In the genomic region with DNA sequence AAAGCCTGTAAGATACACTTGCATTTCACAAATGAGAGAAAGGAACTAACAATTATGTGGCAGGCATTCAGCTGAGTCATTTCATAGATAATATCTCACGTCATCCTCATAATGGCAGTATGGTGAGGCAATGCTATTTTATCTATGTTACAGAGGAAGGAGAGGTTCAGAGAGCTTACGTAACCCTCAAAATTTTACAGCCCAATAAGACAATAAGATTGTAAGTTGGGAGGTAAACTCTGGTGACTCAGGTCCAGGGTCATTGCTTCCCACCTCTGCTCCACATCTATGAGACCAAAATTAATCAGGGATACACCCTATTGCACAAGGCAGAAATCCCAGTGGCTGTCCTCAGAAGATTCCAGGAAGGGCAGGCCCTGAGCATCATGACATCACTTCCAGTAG, we compare ENCODE assay signal across 11 cellular contexts.
DNase-seq lines count a peak whose midpoint lies in the region; TF ChIP-seq lines count a peak whose summit lies in the region.
"Had no signal": no experiment of that assay in that cellular context is flagged by ENCODE, and none has a peak within 500 bp of the region (broad histone marks: within the 10 kb centered on the region; RNA-seq: fewer than 3 reads in every experiment).

No MANE protein-coding gene starts in this region.

- H4K20me1 ChIP-seq in fibroblast of lung (ENCODE audit: control insufficient read depth, extremely low read depth, insufficient read depth, low read length) = no peaks in the 10 kb centered on the region

- H2AFZ ChIP-seq in fibroblast of lung (ENCODE audit: low read length) = no peak overlapping the region

- H3K27me3 ChIP-seq in fibroblast of lung (ENCODE audit: control insufficient read depth, insufficient read depth, low read length) = no peaks in the 10 kb centered on the region
- H3K27me3 ChIP-seq in ovary = no peaks in the 10 kb centered on the region

- H3K4me1 ChIP-seq in fibroblast of lung (ENCODE audit: control insufficient read depth, extremely low read depth, insufficient read depth, low read length) = no peaks in the 10 kb centered on the region
- no peaks in the 10 kb centered on the region for H3K4me1 ChIP-seq in ovary (ENCODE audit: insufficient read depth)
- H3K4me1 ChIP-seq: SJCRH30 had no signal

- H3K9ac ChIP-seq in fibroblast of lung (ENCODE audit: insufficient read depth, low read length) = no peak overlapping the region

- CTCF ChIA-PET in RWPE1 (lab: Yijun Ruan, JAX) = interaction anchor here (0.7 to 1.1 kb wide), 4 partner anchors 9 to 581 kb away, joined by 3 to 5 read pairs (median 4); no protein-coding TSS in a partner anchor

- 58 to 62% (median 60%) methylated on average over 2 of the region's 2 CpGs for WGBS in ovary, 3 donors

- H3K9me3 ChIP-seq in fibroblast of lung (ENCODE audit: control insufficient read depth, insufficient read depth, low read depth, low read length) = no peaks in the 10 kb centered on the region
- no peaks in the 10 kb centered on the region for H3K9me3 ChIP-seq in ovary
- H3K9me3 ChIP-seq: SJCRH30 had no signal

- DNase-seq in HCEC 1CT (peak; percentile 33), RWPE1 (ENCODE audit: low spot score) (peak; percentile 87), fibroblast of lung (ENCODE audit: low read depth in 2 of 2) (peak; percentile 70 to 97), skeletal muscle cell (ENCODE audit: low read depth) (peak; percentile 37), cerebellar cortex (ENCODE audit: low spot score) (no peak), ovary (no peak), GM10266 (ENCODE audit: extremely low spot score) (no peak)
- no peak for DNase-seq in activated CD8-positive, alpha-beta memory T cell treated with anti-CD3 and anti-CD28 coated beads for 24 hours
- DNase-seq: activated CD4-positive, alpha-beta memory T cell treated with anti-CD3 and anti-CD28 coated beads for 36 hours; NCI-H2081; SJCRH30 had no signal

- H3K27ac ChIP-seq in RWPE1 = no peak overlapping the region
- H3K27ac ChIP-seq in fibroblast of lung (ENCODE audit: insufficient read depth, low read length) = no peak overlapping the region
- H3K27ac ChIP-seq in ovary = no peak overlapping the region
- H3K27ac ChIP-seq: SJCRH30 had no signal

- POLR2A ChIA-PET in RWPE1 (lab: Yijun Ruan, JAX; ENCODE audit: low non-redundant PET) = interaction anchor here (0.5 kb wide), 1 partner anchor 48 kb away, joined by 3 read pairs; no protein-coding TSS in a partner anchor

- no peaks in the 10 kb centered on the region for H3K36me3 ChIP-seq in fibroblast of lung (ENCODE audit: control insufficient read depth, insufficient read depth, low read length)
- H3K36me3 ChIP-seq in ovary = no peaks in the 10 kb centered on the region
- H3K36me3 ChIP-seq: SJCRH30 had no signal

- H3K4me3 ChIP-seq in fibroblast of lung (replicated peaks in 1 of 4; ENCODE audit: control extremely low read depth in 1 of 4, insufficient read depth in 1 of 4, low read depth in 3 of 4, low read length in 4 of 4) (no peak overlapping the region), skeletal muscle cell (ENCODE audit: low read depth, low read length) (no peak overlapping the region), ovary (no peak overlapping the region)
- H3K4me3 ChIP-seq: SJCRH30 had no signal

- H3K79me2 ChIP-seq in fibroblast of lung (ENCODE audit: control insufficient read depth, insufficient read depth, low read length) = no peaks in the 10 kb centered on the region

- TF ChIP-seq CTCF in RWPE1 (conservative IDR thresholded peaks at IDR 0.05; ENCODE audit: low read depth) (no peak), fibroblast of lung (conservative IDR thresholded peaks at IDR 0.05 in 1 of 2, IDR thresholded peaks at IDR 0.05 in 1 of 2; ENCODE audit: low read depth in 1 of 2, low read length in 2 of 2) (no peak), ovary (IDR thresholded peaks at IDR 0.05) (no peak), GM10266 (IDR thresholded peaks at IDR 0.05; ENCODE audit: control insufficient read depth, insufficient read depth, low read depth, missing control alignments) (no peak)

- no peak overlapping the region for H3K4me2 ChIP-seq in fibroblast of lung (ENCODE audit: extremely low read depth, insufficient read depth, low read length)

- no peak for TF ChIP-seq POLR2A in ovary (IDR thresholded peaks at IDR 0.05)

- intact Hi-C loops in ovary (cut with DNase I) = no loop called here

- no peak for TF ChIP-seq EP300 in ovary (IDR thresholded peaks at IDR 0.05)

Comparison
In these comparisons a context has a peak if more than half of its experiments do, and no peak if none do; other contexts are left out.
1. DNase-seq: peak in HCEC 1CT (single experiment), RWPE1 (single experiment), fibroblast of lung (2 of 2) and skeletal muscle cell (single experiment); none in cerebellar cortex (single experiment), ovary (0 of 5), activated CD8-positive, alpha-beta memory T cell treated with anti-CD3 and anti-CD28 coated beads for 24 hours (single experiment) and GM10266 (single experiment).